Comparison of ENCODE assay signal across 10 cellular contexts in genomic region chr2:157747695-157748370, GRCh38.
A peak's percentile ranks its signal among the peaks of the same experiment; 100 is the strongest.
DNase-seq lines count a peak whose midpoint lies in the region; ATAC-seq and TF ChIP-seq lines count a peak whose summit lies in the region.
"Had no signal": no experiment of that assay in that cellular context is flagged by ENCODE, and none has a peak within 500 bp of the region (broad histone marks: within the 10 kb centered on the region; RNA-seq: fewer than 3 reads in every experiment).

No MANE protein-coding gene starts in this region.

- H3K27me3 ChIP-seq in right lobe of liver (no peaks in the 10 kb centered on the region), esophagus squamous epithelium (no peaks in the 10 kb centered on the region), neuronal stem cell (ENCODE audit: control insufficient read depth in 3 of 3, insufficient read depth in 3 of 3, low read depth in 1 of 3, low read length in 3 of 3) (no peaks in the 10 kb centered on the region)
- H3K27me3 ChIP-seq: ascending aorta had no signal

- H3K9me3 ChIP-seq in right lobe of liver (no peaks in the 10 kb centered on the region), esophagus squamous epithelium (no peaks in the 10 kb centered on the region), neuronal stem cell (replicated peaks in 1 of 2; ENCODE audit: control insufficient read depth in 2 of 2, insufficient read depth in 1 of 2, low read depth in 1 of 2, low read length in 2 of 2) (peaks cover 0 to 5% of the 10 kb centered on the region in 2 donors)
- H3K9me3 ChIP-seq: ascending aorta had no signal

- no peaks in the 10 kb centered on the region for H3K79me1 ChIP-seq in neuronal stem cell (ENCODE audit: low read depth, low read length)

- H3K14ac ChIP-seq in neuronal stem cell (ENCODE audit: low read length), result no peak overlapping the region

- no peak overlapping the region for H4K8ac ChIP-seq in neuronal stem cell (ENCODE audit: low read depth, low read length)

- no peak overlapping the region for H2BK15ac ChIP-seq in neuronal stem cell (ENCODE audit: low read length)

- 31% methylated on average over 3 of the region's 3 CpGs for WGBS in right lobe of liver (ENCODE audit: insufficient coverage, low coverage, low lambda C conversion rate, missing lambda C conversion rate)
- 24 to 30% methylated on average over 3 of the region's 3 CpGs for WGBS in esophagus squamous epithelium, 2 donors
- no CpG with 5 or more reads among the region's 3 CpGs for WGBS in neuronal stem cell (ENCODE audit: extremely low coverage in 2 of 2, insufficient read length in 2 of 2, insufficient replicate concordance in 1 of 2), 2 donors

- peak overlapping the region; percentile 50 for H3K27ac Mint-ChIP-seq in activated T-helper 1 cell treated with anti-CD3 and anti-CD28 coated beads, Interleukin-12 subunit alpha, Interleukin-12 subunit beta, Interleukin-2, Interleukin-4 antibody, amounts not matched to agents 30 ng/mL and 10 ng/mL and 1 ng/mL, durations not matched to agents 14 hours and 24 hours and 36 hours

- ATAC-seq in GM21529 (IDR thresholded peaks at IDR 0.05; ENCODE audit: unreplicated experiment) (peak; percentile 47), right lobe of liver (peak; percentile 69 to 73 (median 72))

- H3K4me1 Mint-ChIP-seq in activated T-helper 1 cell treated with anti-CD3 and anti-CD28 coated beads, Interleukin-12 subunit alpha, Interleukin-12 subunit beta, Interleukin-2, Interleukin-4 antibody, amounts not matched to agents 30 ng/mL and 10 ng/mL and 1 ng/mL, durations not matched to agents 14 hours and 24 hours and 36 hours (ENCODE audit: low read depth), result peaks cover 65% of the 10 kb centered on the region

- H2BK12ac ChIP-seq in neuronal stem cell (ENCODE audit: low read length), result no peak overlapping the region

- no peak overlapping the region for H3K23ac ChIP-seq in neuronal stem cell (ENCODE audit: low read depth, low read length, poor library complexity)

- peaks cover 0 to 72% (median 27%) of the 10 kb centered on the region in 4 donors for H3K4me1 ChIP-seq in right lobe of liver
- peaks cover 3 to 23% (median 6%) of the 10 kb centered on the region in 3 donors for H3K4me1 ChIP-seq in esophagus squamous epithelium
- no peaks in the 10 kb centered on the region for H3K4me1 ChIP-seq in neuronal stem cell (ENCODE audit: control insufficient read depth in 2 of 2, insufficient read depth in 1 of 2, low read depth in 1 of 2, low read length in 2 of 2)
- H3K4me1 ChIP-seq: ascending aorta had no signal

- no peak for TF ChIP-seq POLR2A in right lobe of liver (IDR thresholded peaks at IDR 0.05)
- no peak for TF ChIP-seq POLR2A in esophagus squamous epithelium (IDR thresholded peaks at IDR 0.05)

- H3K4ac ChIP-seq in neuronal stem cell (ENCODE audit: low read length), result no peak overlapping the region

- H3K4me3 Mint-ChIP-seq in activated T-helper 1 cell treated with anti-CD3 and anti-CD28 coated beads, Interleukin-12 subunit alpha, Interleukin-12 subunit beta, Interleukin-2, Interleukin-4 antibody, amounts not matched to agents 30 ng/mL and 10 ng/mL and 1 ng/mL, durations not matched to agents 14 hours and 24 hours and 36 hours, result no peak overlapping the region

- no peak overlapping the region for H3K18ac ChIP-seq in neuronal stem cell (ENCODE audit: low read length)

- H3K4me3 ChIP-seq in right lobe of liver (no peak overlapping the region), esophagus squamous epithelium (no peak overlapping the region), neuronal stem cell (ENCODE audit: low read length in 2 of 2) (no peak overlapping the region)
- H3K4me3 ChIP-seq: ascending aorta had no signal

- no peak overlapping the region for H2AK5ac ChIP-seq in neuronal stem cell (ENCODE audit: low read depth, low read length)

- no peak overlapping the region for H2BK120ac ChIP-seq in neuronal stem cell (ENCODE audit: low read depth, low read length)

- no peak overlapping the region for H2BK5ac ChIP-seq in neuronal stem cell (ENCODE audit: low read length)

- H2AFZ ChIP-seq in neuronal stem cell (ENCODE audit: low read length), result no peak overlapping the region

- TF ChIP-seq CTCF in right lobe of liver (IDR thresholded peaks at IDR 0.05) (no peak), esophagus squamous epithelium (IDR thresholded peaks at IDR 0.05) (no peak)

- no peak overlapping the region for H3K9ac ChIP-seq in neuronal stem cell (ENCODE audit: low read depth, low read length, poor library complexity)

- H3K9me3 Mint-ChIP-seq in activated T-helper 1 cell treated with anti-CD3 and anti-CD28 coated beads, Interleukin-12 subunit alpha, Interleukin-12 subunit beta, Interleukin-2, Interleukin-4 antibody, amounts not matched to agents 30 ng/mL and 10 ng/mL and 1 ng/mL, durations not matched to agents 14 hours and 24 hours and 36 hours, result no peaks in the 10 kb centered on the region

- intact Hi-C loops in activated T-helper 1 cell treated with anti-CD3 and anti-CD28 coated beads, Interleukin-12 subunit alpha, Interleukin-12 subunit beta, Interleukin-2, Interleukin-4 antibody, amounts not matched to agents 30 ng/mL and 10 ng/mL and 1 ng/mL, durations not matched to agents 14 hours and 24 hours and 36 hours (cut with micrococcal nuclease), result loop anchor here (5.0 to 10.0 kb wide), 3 partner anchors 121 to 333 kb away; partner anchors contain the start of gene ACVR1C
- intact Hi-C loops in right lobe of liver (cut with DNase I), result no loop called here
- intact Hi-C loops in esophagus squamous epithelium (cut with DNase I), result no loop called here

- DNase-seq in AG08396 (ENCODE audit: low spot score) (peak; percentile 54), right lobe of liver (peak; percentile 49 to 66 (median 62)), HT-29 (ENCODE audit: low spot score) (no peak), cerebellar nuclear complex (lab: John Stamatoyannopoulos, UW) (no peak), esophagus squamous epithelium (lab: John Stamatoyannopoulos, UW) (no peak), neuronal stem cell (ENCODE audit: low spot score) (no peak)
- no peak for DNase-seq in activated T-helper 1 cell treated with anti-CD3 and anti-CD28 coated beads, Interleukin-12 subunit alpha, Interleukin-12 subunit beta, Interleukin-2, Interleukin-4 antibody, amounts not matched to agents 30 ng/mL and 10 ng/mL and 1 ng/mL, durations not matched to agents 14 hours and 24 hours and 36 hours (ENCODE audit: low spot score)
- DNase-seq: NCI-H1436 had no signal

- H4K91ac ChIP-seq in neuronal stem cell (ENCODE audit: low read depth, low read length, poor library complexity), result no peak overlapping the region

- H3K36me3 ChIP-seq in right lobe of liver, result peaks cover 0 to 6% (median 0%) of the 10 kb centered on the region in 4 donors
- peaks cover 0 to 48% (median 0%) of the 10 kb centered on the region in 3 donors for H3K36me3 ChIP-seq in esophagus squamous epithelium
- H3K36me3 ChIP-seq in neuronal stem cell (replicated peaks in 1 of 2; ENCODE audit: control insufficient read depth in 2 of 2, insufficient read depth in 2 of 2, low read length in 2 of 2), result peaks cover 0 to 9% of the 10 kb centered on the region in 2 donors

- no peaks in the 10 kb centered on the region for H3K27me3 Mint-ChIP-seq in activated T-helper 1 cell treated with anti-CD3 and anti-CD28 coated beads, Interleukin-12 subunit alpha, Interleukin-12 subunit beta, Interleukin-2, Interleukin-4 antibody, amounts not matched to agents 30 ng/mL and 10 ng/mL and 1 ng/mL, durations not matched to agents 14 hours and 24 hours and 36 hours (ENCODE audit: insufficient read depth)

- H3K36me3 Mint-ChIP-seq in activated T-helper 1 cell treated with anti-CD3 and anti-CD28 coated beads, Interleukin-12 subunit alpha, Interleukin-12 subunit beta, Interleukin-2, Interleukin-4 antibody, amounts not matched to agents 30 ng/mL and 10 ng/mL and 1 ng/mL, durations not matched to agents 14 hours and 24 hours and 36 hours (ENCODE audit: low read depth), result peaks cover 49% of the 10 kb centered on the region

- H3K4me2 ChIP-seq in neuronal stem cell (ENCODE audit: insufficient read depth, low read length, poor library complexity, severe bottlenecking), result no peak overlapping the region

- H3K27ac ChIP-seq in right lobe of liver, result peak overlapping the region in 2 of 3 donors; percentile 35 to 63
- no peak overlapping the region for H3K27ac ChIP-seq in esophagus squamous epithelium
- H3K27ac ChIP-seq in neuronal stem cell (replicated peaks; ENCODE audit: low read length), result no peak overlapping the region
- H3K27ac ChIP-seq: ascending aorta had no signal

Comparison
In these comparisons a context has a peak if more than half of its experiments do, and no peak if none do; other contexts are left out.
1. DNase-seq: peak in AG08396 (single experiment) and right lobe of liver (3 of 3); none in activated T-helper 1 cell treated with anti-CD3 and anti-CD28 coated beads, Interleukin-12 subunit alpha, Interleukin-12 subunit beta, Interleukin-2, Interleukin-4 antibody, amounts not matched to agents 30 ng/mL and 10 ng/mL and 1 ng/mL, durations not matched to agents 14 hours and 24 hours and 36 hours (single experiment), HT-29 (single experiment), cerebellar nuclear complex (0 of 2), esophagus squamous epithelium (single experiment) and neuronal stem cell (single experiment).
2. H3K27ac ChIP-seq: peak in right lobe of liver (2 of 3); none in esophagus squamous epithelium (0 of 4) and neuronal stem cell (single experiment).